Comparison of ENCODE assay signal across 10 cellular contexts in genomic region chr17:31392856-31393748, GRCh38. TPM values are rescaled to one million over a fixed set of nuclear protein-coding genes. Genes with fewer than 3 reads are reported as not detected.
DNase-seq lines count a peak whose midpoint lies in the region; ATAC-seq and FAIRE-seq lines count a peak whose summit lies in the region.
"Had no signal": no experiment of that assay in that cellular context is flagged by ENCODE, and none has a peak within 500 bp of the region (broad histone marks: within the 10 kb centered on the region; RNA-seq: fewer than 3 reads in every experiment).

No MANE protein-coding gene starts in this region.

- H3K27ac ChIP-seq in angular gyrus (ENCODE audit: low read depth, low read length), result peak overlapping the region; percentile 90
- H3K27ac ChIP-seq: C4-2B had no signal

- H3K4me1 Mint-ChIP-seq in stimulated activated naive CD8-positive, alpha-beta T cell treated with anti-CD3 and anti-CD28 coated beads, Interleukin-15, Interleukin-2, amounts not matched to agents 100 ng/mL and 50 ng/mL, for 24 hours (ENCODE audit: low read depth), result peaks cover 4% of the 10 kb centered on the region

- no peak for DNase-seq in stimulated activated naive CD8-positive, alpha-beta T cell treated with anti-CD3 and anti-CD28 coated beads, Interleukin-15, Interleukin-2, amounts not matched to agents 100 U/mL and 50 U/mL, for 24 hours
- peak; percentile 87 for DNase-seq in mesenteric fat pad (ENCODE audit: low spot score)
- no peak for DNase-seq in NCI-H2029 (lab: John Stamatoyannopoulos, UW)
- DNase-seq in urothelium cell line (ENCODE audit: low spot score), result no peak
- no peak for DNase-seq in MV-4-11 (lab: John Stamatoyannopoulos, UW)

- peak overlapping the region; percentile 65 for H3K4me3 Mint-ChIP-seq in stimulated activated naive CD8-positive, alpha-beta T cell treated with anti-CD3 and anti-CD28 coated beads, Interleukin-15, Interleukin-2, amounts not matched to agents 100 ng/mL and 50 ng/mL, for 24 hours

- no peaks in the 10 kb centered on the region for H3K9me3 Mint-ChIP-seq in stimulated activated naive CD8-positive, alpha-beta T cell treated with anti-CD3 and anti-CD28 coated beads, Interleukin-15, Interleukin-2, amounts not matched to agents 100 ng/mL and 50 ng/mL, for 24 hours
- H3K9me3 Mint-ChIP-seq: dendritic cell treated with granulocyte-macrophage colony-stimulating factor and Interleukin-4, amounts not matched to agents 40 ng/mL and 50 ng/mL, for 4 days had no signal

- H3K27me3 Mint-ChIP-seq in stimulated activated naive CD8-positive, alpha-beta T cell treated with anti-CD3 and anti-CD28 coated beads, Interleukin-15, Interleukin-2, amounts not matched to agents 100 ng/mL and 50 ng/mL, for 24 hours, result peaks cover 54% of the 10 kb centered on the region

- no peak for FAIRE-seq in urothelium cell line (lab: Jason Lieb, UNC)

- H3K36me3 Mint-ChIP-seq in stimulated activated naive CD8-positive, alpha-beta T cell treated with anti-CD3 and anti-CD28 coated beads, Interleukin-15, Interleukin-2, amounts not matched to agents 100 ng/mL and 50 ng/mL, for 24 hours (ENCODE audit: low read depth), result no peaks in the 10 kb centered on the region

- H3K27ac Mint-ChIP-seq in stimulated activated naive CD8-positive, alpha-beta T cell treated with anti-CD3 and anti-CD28 coated beads, Interleukin-15, Interleukin-2, amounts not matched to agents 100 ng/mL and 50 ng/mL, for 24 hours, result no peak overlapping the region
- H3K27ac Mint-ChIP-seq: dendritic cell treated with granulocyte-macrophage colony-stimulating factor and Interleukin-4, amounts not matched to agents 40 ng/mL and 50 ng/mL, for 4 days had no signal

- no peak for ATAC-seq in stimulated activated naive CD8-positive, alpha-beta T cell treated with anti-CD3 and anti-CD28 coated beads, Interleukin-15, Interleukin-2, amounts not matched to agents 100 U/mL and 50 U/mL, for 24 hours
- ATAC-seq in GM18520 (IDR thresholded peaks at IDR 0.05; ENCODE audit: unreplicated experiment), result no peak

RNA-seq across cellular contexts. Expression of gene RAB11FIP4, which starts 1.6 kb away (rescaled TPM):
- 1.8 TPM for total RNA-seq in mesenteric fat pad
